In genomic region chr2:73111300-73112025, GRCh38 we compare ENCODE assay signal across 1 cellular context.
TF ChIP-seq lines count a peak whose summit lies in the region.

No MANE protein-coding gene starts in this region.

TF ChIP-seq in HEK293, 187 proteins besides CTCF, POLR2A, EP300 and RAD21 (continued from another document):
- TF ChIP-seq PRDM10 (tag by site-specific recombination; IDR thresholded peaks at IDR 0.05) (peak; percentile 90), ZFP69B (tag by site-specific recombination; IDR thresholded peaks at IDR 0.05) (peak; percentile 43; the same call in 1 of the 2 replicates), SP2 (tag by site-specific recombination; IDR thresholded peaks at IDR 0.05) (peak; percentile 34), PATZ1 (tag by site-specific recombination; IDR thresholded peaks at IDR 0.05) (0 out of 2 replicates have a peak, but pooled peaks have one; percentile 36)
TF ChIP-seq in HEK293: peak in this region for 7.
